ENCODE assay signal across 9 cellular contexts in the genomic region with DNA sequence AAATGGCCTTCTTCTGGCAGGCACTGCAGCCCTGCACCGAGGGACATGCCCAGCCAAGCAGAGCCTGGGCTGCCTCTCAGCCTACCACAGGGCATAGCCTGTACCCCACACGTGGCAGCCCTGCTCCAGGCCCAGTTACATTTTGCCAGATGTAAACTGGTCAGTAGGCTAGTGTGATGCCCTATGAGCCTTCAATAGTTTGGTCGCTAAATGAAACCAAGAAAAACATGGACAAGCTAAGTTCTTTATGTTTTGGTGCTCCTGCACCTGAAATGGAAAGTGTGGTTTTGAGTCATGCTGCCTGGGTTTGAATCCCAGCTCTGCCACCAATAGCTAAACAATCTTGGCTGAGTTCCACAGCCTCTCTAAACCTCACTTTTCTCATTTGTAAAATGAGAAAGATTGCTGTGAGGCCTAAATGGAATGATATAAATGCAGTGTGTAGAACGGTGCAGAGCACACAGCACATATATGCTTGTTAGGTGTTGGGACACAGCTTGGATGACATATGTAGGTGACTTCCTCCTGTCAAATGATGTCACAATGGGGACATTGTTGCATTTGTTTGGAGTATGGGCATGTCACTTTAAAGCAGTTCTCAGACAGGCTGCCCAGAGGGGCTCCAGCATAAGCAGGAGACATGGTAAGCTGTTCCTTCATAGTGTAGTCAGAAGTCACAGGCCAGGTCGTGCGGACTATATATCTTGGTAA. TPM values are rescaled to one million over a fixed set of nuclear protein-coding genes. Genes with fewer than 3 reads are reported as not detected.
DNase-seq lines count a peak whose midpoint lies in the region; ATAC-seq, FAIRE-seq and TF ChIP-seq lines count a peak whose summit lies in the region.
"Had no signal": no experiment of that assay in that cellular context is flagged by ENCODE, and none has a peak within 500 bp of the region (broad histone marks: within the 10 kb centered on the region; RNA-seq: fewer than 3 reads in every experiment).

No MANE protein-coding gene starts in this region.

- CTCF ChIA-PET in A549 (lab: Yijun Ruan, JAX), result interaction anchor here (0.7 to 5.2 kb wide), 9 partner anchors 15 to 121 kb away, joined by 3 to 35 read pairs (median 6); no protein-coding TSS in a partner anchor

- H3K4me1 ChIP-seq in A549 (peaks cover 75% of the 10 kb centered on the region), HUES48 (ENCODE audit: control insufficient read depth, insufficient read depth, low read length) (peaks cover 12% of the 10 kb centered on the region)

- H3K9me3 Mint-ChIP-seq in nephron, result no peaks in the 10 kb centered on the region

- H3K9me3 ChIP-seq in A549 (no peaks in the 10 kb centered on the region), HUES48 (ENCODE audit: control insufficient read depth, insufficient read depth, low read length) (no peaks in the 10 kb centered on the region)

- FAIRE-seq in A549 (lab: Jason Lieb, UNC), result no peak
- no peak for FAIRE-seq in frontal cortex (lab: Jason Lieb, UNC)

- no peak for TF ChIP-seq CTCF in A549 (IDR thresholded peaks at IDR 0.05)
- TF ChIP-seq CTCF in dorsolateral prefrontal cortex (IDR thresholded peaks at IDR 0.05 in 54 of 56, conservative IDR thresholded peaks at IDR 0.05 in 2 of 56; ENCODE audit: low read depth in 1 of 56, partially characterized antibody in 56 of 56), result no peak
- no peak for TF ChIP-seq CTCF in nephron (IDR thresholded peaks at IDR 0.05; ENCODE audit: unreplicated experiment in 3 of 3)

- DNase-seq in A549 (ENCODE audit: low read depth in 1 of 2, low spot score in 1 of 2) (no peak), dorsolateral prefrontal cortex (no peak), frontal cortex (ENCODE audit: low spot score in 2 of 2) (no peak)
- DNase-seq: activated gamma-delta T cell treated with Interleukin-2 at 50 U/mL for 16 hours had no signal

- peak overlapping the region; percentile 23; the same call in 2 of the 3 replicates for H3K4me2 ChIP-seq in A549

- H3K36me3 ChIP-seq in HUES48 (ENCODE audit: control insufficient read depth, insufficient read depth, low read length), result no peaks in the 10 kb centered on the region

- no peaks in the 10 kb centered on the region for H3K27me3 Mint-ChIP-seq in nephron (ENCODE audit: low read depth)

- POLR2A ChIA-PET in A549 (lab: Yijun Ruan, JAX), result interaction anchor here (1.6 kb wide), 1 partner anchor 114 kb away, joined by 7 read pairs; no protein-coding TSS in a partner anchor

- H3K4me3 Mint-ChIP-seq in nephron, result no peak overlapping the region

- no peak for TF ChIP-seq RAD21 in A549 (conservative IDR thresholded peaks at IDR 0.05 in 1 of 2, IDR thresholded peaks at IDR 0.05 in 1 of 2)

- intact Hi-C loops in dorsolateral prefrontal cortex (cut with DNase I), result no loop called here

- H3K27ac Mint-ChIP-seq in nephron, result peak overlapping the region; percentile 92 to 97 (median 94)

- no peaks in the 10 kb centered on the region for H3K27me3 ChIP-seq in HUES48 (ENCODE audit: control insufficient read depth, insufficient read depth, low read length)
- no peaks in the 10 kb centered on the region for H3K27me3 ChIP-seq in dorsolateral prefrontal cortex

- no peak overlapping the region for H3K9ac ChIP-seq in HUES48 (ENCODE audit: low read depth, low read length)

- peak overlapping the region; percentile 99 to 100 for H3K27ac ChIP-seq in A549
- H3K27ac ChIP-seq in HUES48 (ENCODE audit: low read depth, low read length), result peak overlapping the region; percentile 1
- peak overlapping the region in 56 of 59 donors; percentile 3 to 93 (median 78) for H3K27ac ChIP-seq in dorsolateral prefrontal cortex

- peaks cover 10% of the 10 kb centered on the region for H3K36me3 Mint-ChIP-seq in nephron (ENCODE audit: low read depth)

- H3K4me1 Mint-ChIP-seq in nephron, result peaks cover 46% of the 10 kb centered on the region

- WGBS in A549 (ENCODE audit: missing lambda C conversion rate), result 84% methylated on average over 6 of the region's 6 CpGs

- TF ChIP-seq POLR2A in A549 (IDR thresholded peaks at IDR 0.05; ENCODE audit: low read length), result no peak

- no peak for TF ChIP-seq EP300 in A549 (IDR thresholded peaks at IDR 0.05)

- H3K4me3 ChIP-seq in A549 (no peak overlapping the region), HUES48 (ENCODE audit: low read depth, low read length) (no peak overlapping the region), dorsolateral prefrontal cortex (peak overlapping the region in 3 of 59 donors; percentile 18 to 32 (median 19))

- ATAC-seq in A549 (peak; percentile 13 to 32; a peak in 3 of 6 replicates), HG02885 (IDR thresholded peaks at IDR 0.05; ENCODE audit: poor library complexity, unreplicated experiment) (no peak), HG02623 (IDR thresholded peaks at IDR 0.05; ENCODE audit: unreplicated experiment) (no peak), HG03039 (IDR thresholded peaks at IDR 0.05; ENCODE audit: unreplicated experiment) (no peak)

TF ChIP-seq in A549, 52 proteins besides CTCF, POLR2A, EP300 and RAD21:
- TF ChIP-seq SREBF2 (IDR thresholded peaks at IDR 0.05), result no peak
- TF ChIP-seq, protein P1, sequence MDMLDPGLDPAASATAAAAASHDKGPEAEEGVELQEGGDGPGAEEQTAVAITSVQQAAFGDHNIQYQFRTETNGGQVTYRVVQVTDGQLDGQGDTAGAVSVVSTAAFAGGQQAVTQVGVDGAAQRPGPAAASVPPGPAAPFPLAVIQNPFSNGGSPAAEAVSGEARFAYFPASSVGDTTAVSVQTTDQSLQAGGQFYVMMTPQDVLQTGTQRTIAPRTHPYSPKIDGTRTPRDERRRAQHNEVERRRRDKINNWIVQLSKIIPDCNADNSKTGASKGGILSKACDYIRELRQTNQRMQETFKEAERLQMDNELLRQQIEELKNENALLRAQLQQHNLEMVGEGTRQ (IDR thresholded peaks at IDR 0.05), result no peak
- TF ChIP-seq CHD4 (IDR thresholded peaks at IDR 0.05; ENCODE audit: borderline replicate concordance), result no peak
- TF ChIP-seq, protein P2, sequence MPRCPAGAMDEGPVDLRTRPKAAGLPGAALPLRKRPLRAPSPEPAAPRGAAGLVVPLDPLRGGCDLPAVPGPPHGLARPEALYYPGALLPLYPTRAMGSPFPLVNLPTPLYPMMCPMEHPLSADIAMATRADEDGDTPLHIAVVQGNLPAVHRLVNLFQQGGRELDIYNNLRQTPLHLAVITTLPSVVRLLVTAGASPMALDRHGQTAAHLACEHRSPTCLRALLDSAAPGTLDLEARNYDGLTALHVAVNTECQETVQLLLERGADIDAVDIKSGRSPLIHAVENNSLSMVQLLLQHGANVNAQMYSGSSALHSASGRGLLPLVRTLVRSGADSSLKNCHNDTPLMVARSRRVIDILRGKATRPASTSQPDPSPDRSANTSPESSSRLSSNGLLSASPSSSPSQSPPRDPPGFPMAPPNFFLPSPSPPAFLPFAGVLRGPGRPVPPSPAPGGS (IDR thresholded peaks at IDR 0.05), result no peak
- no peak for TF ChIP-seq RCOR1 (IDR thresholded peaks at IDR 0.05; ENCODE audit: low read depth, low read length)
- no peak for TF ChIP-seq KDM1A (IDR thresholded peaks at IDR 0.05; ENCODE audit: low read depth)
- TF ChIP-seq, protein P3, sequence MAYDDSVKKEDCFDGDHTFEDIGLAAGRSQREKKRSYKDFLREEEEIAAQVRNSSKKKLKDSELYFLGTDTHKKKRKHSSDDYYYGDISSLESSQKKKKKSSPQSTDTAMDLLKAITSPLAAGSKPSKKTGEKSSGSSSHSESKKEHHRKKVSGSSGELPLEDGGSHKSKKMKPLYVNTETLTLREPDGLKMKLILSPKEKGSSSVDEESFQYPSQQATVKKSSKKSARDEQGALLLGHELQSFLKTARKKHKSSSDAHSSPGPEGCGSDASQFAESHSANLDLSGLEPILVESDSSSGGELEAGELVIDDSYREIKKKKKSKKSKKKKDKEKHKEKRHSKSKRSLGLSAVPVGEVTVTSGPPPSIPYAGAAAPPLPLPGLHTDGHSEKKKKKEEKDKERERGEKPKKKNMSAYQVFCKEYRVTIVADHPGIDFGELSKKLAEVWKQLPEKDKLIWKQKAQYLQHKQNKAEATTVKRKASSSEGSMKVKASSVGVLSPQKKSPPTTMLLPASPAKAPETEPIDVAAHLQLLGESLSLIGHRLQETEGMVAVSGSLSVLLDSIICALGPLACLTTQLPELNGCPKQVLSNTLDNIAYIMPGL (CRISPR knock-in tag; IDR thresholded peaks at IDR 0.05; ENCODE audit: borderline replicate concordance), result no peak
- TF ChIP-seq KDM5A (IDR thresholded peaks at IDR 0.05), result no peak
- no peak for TF ChIP-seq RFX5 (IDR thresholded peaks at IDR 0.05)
- no peak for TF ChIP-seq RNF2 (IDR thresholded peaks at IDR 0.05; ENCODE audit: borderline replicate concordance, low read depth)
- TF ChIP-seq, protein P4, sequence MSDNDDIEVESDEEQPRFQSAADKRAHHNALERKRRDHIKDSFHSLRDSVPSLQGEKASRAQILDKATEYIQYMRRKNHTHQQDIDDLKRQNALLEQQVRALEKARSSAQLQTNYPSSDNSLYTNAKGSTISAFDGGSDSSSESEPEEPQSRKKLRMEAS (IDR thresholded peaks at IDR 0.05), result 0 out of 2 replicates have a peak, but pooled peaks have one; percentile 11
- no peak for TF ChIP-seq RARB (CRISPR knock-in tag; IDR thresholded peaks at IDR 0.05)
- 0 out of 5 replicates have a peak, but pooled peaks of 1 of the 2 experiments have one; percentile 39 for TF ChIP-seq JUN (IDR thresholded peaks at IDR 0.05)
- no peak for TF ChIP-seq NPAS2 (CRISPR knock-in tag; IDR thresholded peaks at IDR 0.05; ENCODE audit: borderline replicate concordance)
TF ChIP-seq in A549: peak in this region for 2.

RNA-seq across cellular contexts. Expression of a gene that starts 57.4 kb away (rescaled TPM):
- polyA plus RNA-seq in A549 (2011; rRNA removed) (110 and 141 TPM in 2 replicates), A549 (2017; fragmentation: RNase III; extraction: RNeasy Plus Mini Kit Qiagen cat#74134 plus additional on column Dnase treatment) (70.5 to 80.7 TPM (median 72.0 TPM) in 3 replicates)
- 17.2 and 20.9 TPM in 2 replicates for polyA plus RNA-seq in A549 (2012; cell fraction: cytosol; rRNA removed)
- 16.5 and 23.0 TPM in 2 replicates for polyA plus RNA-seq in A549 (2012; cell fraction: nucleus; rRNA removed)
- polyA minus RNA-seq in A549 (2011; rRNA and poly(A)+ RNA removed), result 205 and 220 TPM in 2 replicates
- total RNA-seq in dorsolateral prefrontal cortex (100 to 1,000 TPM; 101 to 187 (median 131) TPM), frontal cortex (149 TPM)

Comparison
In these comparisons a context has a peak if more than half of its experiments do, and no peak if none do; other contexts are left out.
1. ATAC-seq: peak in A549 (2 of 2); none in HG02885 (single experiment), HG02623 (single experiment) and HG03039 (single experiment).
2. H3K27ac ChIP-seq: peak in every context shown above with its lines; median percentile 100 in A549; 78 in dorsolateral prefrontal cortex; 1 in HUES48.